22 cellular contexts compared by ENCODE assay signal in genomic region chr16:22847690-22848089, GRCh38. TPM values are rescaled to one million over a fixed set of nuclear protein-coding genes. Genes with fewer than 3 reads are reported as not detected.
DNase-seq lines count a peak whose midpoint lies in the region; ATAC-seq, FAIRE-seq and TF ChIP-seq lines count a peak whose summit lies in the region.
"Had no signal": no experiment of that assay in that cellular context is flagged by ENCODE, and none has a peak within 500 bp of the region (broad histone marks: within the 10 kb centered on the region; RNA-seq: fewer than 3 reads in every experiment).

No MANE protein-coding gene starts in this region.

- no peak for TF ChIP-seq EP300 in HepG2 (IDR thresholded peaks at IDR 0.05; ENCODE audit: low read depth in 2 of 2, low read length in 2 of 2)
- no peak for TF ChIP-seq EP300 in HepG2 (CRISPR knock-in tag; IDR thresholded peaks at IDR 0.05; ENCODE audit: borderline replicate concordance)

- H3K9ac ChIP-seq in HepG2 (ENCODE audit: insufficient read depth, low read depth, low read length) (no peak overlapping the region), kidney (ENCODE audit: low read length in 2 of 2) (no peak overlapping the region)
- H3K9ac ChIP-seq: BLaER1 treated with 17β-estradiol and CSF1 and Interleukin-3, amounts not matched to agents 10 nM and 100 nM had no signal

- no peaks in the 10 kb centered on the region for H4K20me1 ChIP-seq in HepG2 (ENCODE audit: insufficient read depth, low read length)
- H4K20me1 ChIP-seq: BLaER1 treated with 17β-estradiol and CSF1 and Interleukin-3, amounts not matched to agents 10 nM and 100 nM had no signal

- H3K27ac ChIP-seq in HepG2 (ENCODE audit: extremely low read length, insufficient read depth, low read length) (no peak overlapping the region), right lobe of liver (no peak overlapping the region), HEK293 (ENCODE audit: extremely low read depth, low read depth, low read length) (no peak overlapping the region), kidney (ENCODE audit: low read depth in 2 of 2, low read length in 2 of 2) (no peak overlapping the region)
- H3K27ac ChIP-seq: BLaER1 treated with 17β-estradiol and CSF1 and Interleukin-3, amounts not matched to agents 10 nM and 100 nM; C4-2B had no signal

- no peak for ATAC-seq in HepG2
- no peak for ATAC-seq in right lobe of liver
- ATAC-seq: CD8-positive, alpha-beta T cell had no signal

- intact Hi-C loops in HepG2 (cut with micrococcal nuclease; ENCODE audit: unreplicated experiment) = no loop called here
- intact Hi-C loops in right lobe of liver (cut with DNase I) = no loop called here
- intact Hi-C loops in kidney (cut with DNase I) = no loop called here

- H3K9me3 ChIP-seq in HepG2 (ENCODE audit: low read length) (no peaks in the 10 kb centered on the region), right lobe of liver (no peaks in the 10 kb centered on the region), HEK293 (ENCODE audit: control insufficient read depth, insufficient read depth, low read depth, low read length) (no peaks in the 10 kb centered on the region), kidney (ENCODE audit: control insufficient read depth in 1 of 2, low read length in 2 of 2) (no peaks in the 10 kb centered on the region)
- H3K9me3 ChIP-seq: BLaER1 treated with 17β-estradiol and CSF1 and Interleukin-3, amounts not matched to agents 10 nM and 100 nM; Caco-2 had no signal

- H3K4me1 ChIP-seq in HepG2 (ENCODE audit: insufficient read depth, low read length) (no peaks in the 10 kb centered on the region), right lobe of liver (no peaks in the 10 kb centered on the region), HEK293 (ENCODE audit: control insufficient read depth, insufficient read depth, low read length) (no peaks in the 10 kb centered on the region), kidney (ENCODE audit: control insufficient read depth in 1 of 2, insufficient read depth in 1 of 2, low read depth in 1 of 2, low read length in 2 of 2) (no peaks in the 10 kb centered on the region)
- H3K4me1 ChIP-seq: Caco-2 had no signal

- H3K36me3 ChIP-seq in HepG2 (replicated peaks in 1 of 2; ENCODE audit: control insufficient read depth in 1 of 2, insufficient read depth in 2 of 2, low read length in 2 of 2) = no peaks in the 10 kb centered on the region
- H3K36me3 ChIP-seq in right lobe of liver = no peaks in the 10 kb centered on the region
- no peaks in the 10 kb centered on the region for H3K36me3 ChIP-seq in HEK293 (ENCODE audit: control insufficient read depth in 2 of 2, insufficient read depth in 1 of 2, low read length in 2 of 2)
- no peaks in the 10 kb centered on the region for H3K36me3 ChIP-seq in kidney (ENCODE audit: control insufficient read depth in 1 of 2, insufficient read depth in 2 of 2, low read length in 2 of 2)
- H3K36me3 ChIP-seq: BLaER1 treated with 17β-estradiol and CSF1 and Interleukin-3, amounts not matched to agents 10 nM and 100 nM had no signal

- POLR2A ChIA-PET in HepG2 (lab: Yijun Ruan, JAX) (no interaction called here), HEK293 (lab: Yijun Ruan, JAX) (no interaction called here)

- no peak for TF ChIP-seq RAD21 in HepG2 (CRISPR knock-in tag; IDR thresholded peaks at IDR 0.05)

- H3K4me3 ChIP-seq in HepG2 (replicated peaks in 1 of 3; ENCODE audit: insufficient read depth in 1 of 3, low read depth in 2 of 3, low read length in 3 of 3) (no peak overlapping the region), right lobe of liver (no peak overlapping the region), HEK293 (ENCODE audit: low read depth, low read length) (no peak overlapping the region), kidney (ENCODE audit: low read length in 2 of 2) (no peak overlapping the region)
- H3K4me3 ChIP-seq: BLaER1 treated with 17β-estradiol and CSF1 and Interleukin-3, amounts not matched to agents 10 nM and 100 nM had no signal

- no peak for TF ChIP-seq POLR2A in HepG2 (IDR thresholded peaks at IDR 0.05; ENCODE audit: insufficient read depth in 1 of 2, low read depth in 2 of 2, low read length in 2 of 2)
- TF ChIP-seq POLR2A in right lobe of liver (IDR thresholded peaks at IDR 0.05) = no peak

- no peak overlapping the region for H2AFZ ChIP-seq in HepG2 (ENCODE audit: low read length)

- no peaks in the 10 kb centered on the region for H3K79me2 ChIP-seq in HepG2 (ENCODE audit: insufficient read depth, low read length)

- DNase-seq in HepG2 (ENCODE audit: low spot score) (no peak), right lobe of liver (no peak), RCC 7860 (ENCODE audit: low spot score) (no peak), kidney (no peak)
- DNase-seq: 8988T; ACHN; Caco-2; Calu3; CD4-positive, alpha-beta T cell; CD8-positive, alpha-beta T cell; DMS79 treated with DMSO at 0.1 percent for 48 hours; GF-D8 had no signal

- TF ChIP-seq CTCF in HepG2 (CRISPR knock-in tag; IDR thresholded peaks at IDR 0.05) = no peak
- no peak for TF ChIP-seq CTCF in right lobe of liver (IDR thresholded peaks at IDR 0.05)
- TF ChIP-seq CTCF in HEK293 (tag by site-specific recombination; IDR thresholded peaks at IDR 0.05) = no peak
- no peak for TF ChIP-seq CTCF in kidney (IDR thresholded peaks at IDR 0.05; ENCODE audit: borderline replicate concordance, extremely low read depth, insufficient read depth)

- in situ Hi-C loops in HepG2 (cut with HindIII; ENCODE audit: extremely low pct_ligation_motif_present, low pct_unique_long_range_greater_than_20kb) = no loop called here

- CTCF ChIA-PET in HepG2 (lab: Yijun Ruan, JAX; ENCODE audit: low intra/inter-chr PET ratio, low total read pairs) (no interaction called here), HEK293 (lab: Yijun Ruan, JAX) (no interaction called here)

- no TSS peak for BruUV-seq in HepG2 (replicated peaks; lab: Mats Ljungman, UMichigan)

- H3K4me2 ChIP-seq in HepG2 (ENCODE audit: low read depth, low read length) = no peak overlapping the region
- H3K4me2 ChIP-seq: BLaER1 treated with 17β-estradiol and CSF1 and Interleukin-3, amounts not matched to agents 10 nM and 100 nM had no signal

- H3K27me3 ChIP-seq in HepG2 (ENCODE audit: control insufficient read depth in 1 of 2, insufficient read depth in 2 of 2, low read length in 2 of 2) = peaks cover 1 to 36% of the 10 kb centered on the region in 2 experiments; a peak in 4 of 5 replicates
- no peaks in the 10 kb centered on the region for H3K27me3 ChIP-seq in right lobe of liver
- H3K27me3 ChIP-seq: BLaER1 treated with 17β-estradiol and CSF1 and Interleukin-3, amounts not matched to agents 10 nM and 100 nM had no signal

- 12% methylated on average over 2 of the region's 2 CpGs for WGBS in HepG2 (ENCODE audit: low lambda C conversion rate)
- WGBS in right lobe of liver (ENCODE audit: insufficient coverage, low coverage, low lambda C conversion rate, missing lambda C conversion rate) = 95% methylated on average over 2 of the region's 2 CpGs

- FAIRE-seq in HepG2 (lab: Jason Lieb, UNC) (no peak), RCC 7860 (lab: Jason Lieb, UNC) (no peak), kidney (lab: Jason Lieb, UNC) (no peak)
- FAIRE-seq: A204.1, D721Med, G401.6, GM12891, GM19239 had no signal

TF ChIP-seq in HEK293, 187 proteins besides CTCF, POLR2A, EP300 and RAD21:
- peak; percentile 80 for TF ChIP-seq ZNF366 (tag by site-specific recombination; conservative IDR thresholded peaks at IDR 0.05)
- TF ChIP-seq ZNF140 (tag by site-specific recombination; IDR thresholded peaks at IDR 0.05) = no peak
- TF ChIP-seq ZNF510 (tag by site-specific recombination; IDR thresholded peaks at IDR 0.05; ENCODE audit: insufficient replicate concordance) = no peak
- TF ChIP-seq ZBTB44 (tag by site-specific recombination; IDR thresholded peaks at IDR 0.05) = no peak
- no peak for TF ChIP-seq SP7 (tag by site-specific recombination; IDR thresholded peaks at IDR 0.05)
- TF ChIP-seq ZNF266 (tag by site-specific recombination; IDR thresholded peaks at IDR 0.05; ENCODE audit: low read depth) = no peak
- no peak for TF ChIP-seq ZNF596 (tag by site-specific recombination; IDR thresholded peaks at IDR 0.05)

RNA-seq across cellular contexts. Expression of gene HS3ST2, which starts 33.7 kb away (rescaled TPM):
- not detected in 2 replicates for total RNA-seq in HepG2 (2016; rRNA removed; fragmentation: Illumina TruSeq; extraction: Trizol)
- not detected in 2 replicates for total RNA-seq in HepG2 (2016; cell fraction: cytosol; rRNA removed; fragmentation: Illumina TruSeq; extraction: Trizol; ENCODE audit: low read depth)
- not detected in 2 replicates for total RNA-seq in HepG2 (2016; cell fraction: insoluble cytoplasmic fraction; rRNA removed; fragmentation: Illumina TruSeq; extraction: Trizol)
- not detected in 2 replicates for total RNA-seq in HepG2 (2016; cell fraction: membrane; rRNA removed; fragmentation: Illumina TruSeq; extraction: Trizol)
- not detected in 2 replicates for total RNA-seq in HepG2 (2016; cell fraction: nucleus; rRNA removed; fragmentation: Illumina TruSeq; extraction: Trizol)
- not detected in 2 replicates for polyA plus RNA-seq in HepG2 (2011; rRNA removed)
- polyA plus RNA-seq in HepG2 (2011; cell fraction: cytosol; rRNA removed) = not detected in 2 replicates
- polyA plus RNA-seq in HepG2 (2011; cell fraction: nucleus; rRNA removed) = not detected in 2 replicates
- not detected in 2 replicates for polyA plus RNA-seq in HepG2 (2012)
- not detected in 2 replicates for polyA plus RNA-seq in HepG2 (2016; cell fraction: cytosol; fragmentation: Illumina TruSeq; extraction: Trizol; ENCODE audit: low read depth)
- polyA plus RNA-seq in HepG2 (2016; cell fraction: insoluble cytoplasmic fraction; fragmentation: Illumina TruSeq; extraction: Trizol; ENCODE audit: low read depth) = not detected in 2 replicates
- not detected in 2 replicates for polyA plus RNA-seq in HepG2 (2016; cell fraction: membrane; fragmentation: Illumina TruSeq; extraction: Trizol; ENCODE audit: low read depth)
- polyA plus RNA-seq in HepG2 (2016; cell fraction: nucleus; fragmentation: Illumina TruSeq; extraction: Trizol; ENCODE audit: insufficient read depth, low read depth) = not detected in 2 replicates
- polyA minus RNA-seq in HepG2 (2011; rRNA and poly(A)+ RNA removed; ENCODE audit: low replicate concordance) = not detected in 2 replicates
- polyA minus RNA-seq in HepG2 (2011; cell fraction: cytosol; rRNA and poly(A)+ RNA removed) = not detected in 2 replicates
- not detected in 2 replicates for polyA minus RNA-seq in HepG2 (2011; cell fraction: nucleus; rRNA and poly(A)+ RNA removed)
- total RNA-seq in right lobe of liver = 1 to 10 TPM in 2 of 6 experiments, under 1 TPM in 3, not detected in 1; 0.21 to 3.2 (median 0.93) TPM
- 1.5 TPM for total RNA-seq in kidney
- polyA plus RNA-seq in kidney (ENCODE audit: insufficient read depth, low read depth, low replicate concordance) = not detected
- total RNA-seq: Caco-2; Calu3; CD4-positive, alpha-beta T cell; CD8-positive, alpha-beta T cell had no signal
- polyA plus RNA-seq: AG04450, BJ had no signal
